ENCODE assay signal across 24 cellular contexts in the genomic region with DNA sequence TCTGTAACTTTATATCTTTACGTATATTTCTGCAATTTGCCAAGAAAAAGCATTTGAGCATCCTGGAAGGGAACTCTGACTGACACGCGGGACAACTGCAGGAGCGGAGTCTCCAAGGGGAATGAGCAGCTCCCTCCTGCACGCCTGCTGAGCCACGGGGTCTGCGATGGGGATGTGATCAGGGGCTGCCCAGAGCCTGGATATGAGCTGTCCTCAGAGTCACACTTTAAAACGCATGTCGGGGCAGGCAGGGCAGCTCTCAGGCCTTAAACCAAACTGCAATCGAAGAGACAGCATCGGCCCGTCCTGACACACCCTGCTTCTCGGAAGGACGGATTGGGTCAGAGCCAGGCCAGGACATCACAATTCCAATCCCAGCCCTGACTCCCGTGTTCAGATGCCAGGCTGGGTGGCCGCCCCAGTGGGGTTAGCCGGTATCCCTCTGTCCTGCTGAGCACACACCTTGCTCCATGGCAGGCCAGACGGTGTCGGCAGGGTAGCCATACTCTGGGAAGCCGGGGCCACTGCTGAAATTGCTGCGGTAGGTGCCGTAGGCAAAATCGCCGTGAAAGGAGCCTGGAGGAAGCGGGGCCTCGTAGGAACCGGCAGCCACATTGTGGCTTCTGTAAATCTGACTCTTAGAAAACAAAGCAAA.
"Had no signal": no experiment of that assay in that cellular context is flagged by ENCODE, and none has a peak within 500 bp of the region (broad histone marks: within the 10 kb centered on the region; RNA-seq: fewer than 3 reads in every experiment).

No MANE protein-coding gene starts in this region.

- H3K27ac Mint-ChIP-seq: nephron; neural progenitor cell; progenitor cell of endocrine pancreas; stimulated activated naive CD8-positive, alpha-beta T cell treated with anti-CD3 and anti-CD28 coated beads, Interleukin-15, Interleukin-2, amounts not matched to agents 100 ng/mL and 50 ng/mL, for 24 hours; type B pancreatic cell had no signal

- H3K27ac ChIP-seq: left lung, lower lobe of right lung, neural progenitor cell, ovary, right atrium auricular region, skin epidermis, tibial nerve, uterus had no signal

- H3K36me3 ChIP-seq: ovary, uterus had no signal

- DNase-seq: hippocampal formation; left colon; left lung; lower lobe of right lung; mammary epithelial cell; mesenchymal stem cell; naive thymus-derived CD8-positive, alpha-beta T cell; ovary; stimulated activated CD4-positive, alpha-beta T cell treated with anti-CD3 and anti-CD28 coated beads, Interleukin-12 subunit alpha, Interleukin-12 subunit beta, amount 100 ng/mL, for 4 hours; stimulated activated CD4-positive, alpha-beta T cell treated with anti-CD3 and anti-CD28 coated beads, Interleukin-15, amount 100 ng/mL, for 24 hours; stimulated activated CD4-positive, alpha-beta T cell treated with anti-CD3 and anti-CD28 coated beads, Interleukin-2, amount 100 ng/mL, for 24 hours; stimulated activated CD4-positive, alpha-beta T cell treated with anti-CD3 and anti-CD28 coated beads, Interleukin-4, amount 100 ng/mL, for 1 hour; stimulated activated naive B cell treated with anti-CD40 and anti-IgM and Interleukin-4, amounts not matched to agents 10 μg/mL and 1 μg/mL and 100 μg/mL, for 72 hours; uterus had no signal

- H3K27me3 ChIP-seq: left lung, neural progenitor cell, ovary, right atrium auricular region, tibial nerve, uterus had no signal

- H3K27me3 Mint-ChIP-seq: naive thymus-derived CD8-positive, alpha-beta T cell; progenitor cell of endocrine pancreas; stimulated activated naive B cell treated with anti-CD40 and anti-IgM and Interleukin-4, amounts not matched to agents 10 μg/mL and 1 μg/mL and 100 μg/mL, for 72 hours; stimulated activated naive CD8-positive, alpha-beta T cell treated with anti-CD3 and anti-CD28 coated beads, Interleukin-15, Interleukin-2, amounts not matched to agents 100 ng/mL and 50 ng/mL, for 24 hours; type B pancreatic cell had no signal

- FAIRE-seq: keratinocyte had no signal

- H3K4me1 Mint-ChIP-seq: nephron; neural progenitor cell; stimulated activated naive B cell treated with anti-CD40 and anti-IgM and Interleukin-4, amounts not matched to agents 10 μg/mL and 1 μg/mL and 100 μg/mL, for 72 hours had no signal

- H3K9me3 ChIP-seq: left lung, lower lobe of right lung, ovary, right atrium auricular region, tibial nerve, uterus had no signal

- ATAC-seq: left colon; left lung; lower lobe of right lung; naive thymus-derived CD8-positive, alpha-beta T cell; sciatic nerve; stimulated activated naive B cell treated with anti-CD40 and anti-IgM and Interleukin-4, amounts not matched to agents 10 μg/mL and 1 μg/mL and 100 μg/mL, for 72 hours had no signal

- H3K4me3 ChIP-seq: left lung, lower lobe of right lung, neural progenitor cell, ovary, right atrium auricular region, skin epidermis, tibial nerve, uterus had no signal

- H3K4me1 ChIP-seq: left lung, lower lobe of right lung, neural progenitor cell, right atrium auricular region, tibial nerve, uterus had no signal

- H3K4me3 Mint-ChIP-seq: naive thymus-derived CD8-positive, alpha-beta T cell; nephron; neural progenitor cell; stimulated activated naive B cell treated with anti-CD40 and anti-IgM and Interleukin-4, amounts not matched to agents 10 μg/mL and 1 μg/mL and 100 μg/mL, for 72 hours; stimulated activated naive CD8-positive, alpha-beta T cell treated with anti-CD3 and anti-CD28 coated beads, Interleukin-15, Interleukin-2, amounts not matched to agents 100 ng/mL and 50 ng/mL, for 24 hours; type B pancreatic cell had no signal

- H3K9ac ChIP-seq: neural progenitor cell had no signal
